1 cellular context compared by ENCODE assay signal in the genomic region with DNA sequence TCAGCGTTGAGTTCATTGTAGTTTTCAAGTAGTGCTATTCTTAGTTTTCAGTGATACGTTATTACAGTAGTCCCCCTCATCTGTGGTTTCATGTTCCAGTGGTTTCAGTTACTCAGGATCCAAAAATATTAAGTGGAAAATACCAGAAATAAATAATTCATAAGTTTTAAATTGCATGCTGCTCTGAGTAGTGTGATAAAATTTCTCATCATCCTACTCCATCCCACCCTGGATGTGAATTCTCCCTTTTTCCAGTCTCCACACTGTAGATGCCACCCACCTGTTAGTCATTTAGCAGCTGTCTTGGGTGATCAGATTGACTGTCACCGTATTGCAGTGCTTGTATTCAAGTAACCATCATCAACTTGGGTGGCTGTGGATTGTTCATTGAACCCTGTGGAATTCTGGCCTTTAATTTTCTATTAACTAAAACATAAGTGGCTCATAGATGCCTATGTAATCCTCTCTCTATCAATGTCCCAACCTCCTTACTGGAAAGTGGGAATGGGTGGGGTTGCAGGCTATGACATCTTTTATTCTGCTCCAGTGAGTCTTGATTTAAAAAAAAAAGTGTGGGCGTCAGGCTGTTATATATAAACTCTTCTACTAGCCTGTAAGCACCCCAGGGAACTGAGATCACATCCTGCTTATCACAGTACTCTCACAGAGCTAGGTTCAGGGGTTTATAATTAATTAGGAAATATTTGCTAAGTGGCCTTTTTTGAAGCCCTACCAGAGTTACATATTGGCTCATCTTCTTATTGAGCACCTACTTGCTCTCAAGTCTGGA.
A peak's percentile ranks its signal among the peaks of the same experiment; 100 is the strongest.
TF ChIP-seq lines count a peak whose summit lies in the region.

No MANE protein-coding gene starts in this region.

TF ChIP-seq in GM12878, 131 proteins besides CTCF, POLR2A, EP300 and RAD21 (continued from another document):
- TF ChIP-seq CHD1 (IDR thresholded peaks at IDR 0.05; ENCODE audit: low read depth, low read length) (no peak), DPF2 (IDR thresholded peaks at IDR 0.05) (peak; percentile 64; the same call in 1 of the 2 replicates), MEF2A (IDR thresholded peaks at IDR 0.05; ENCODE audit: insufficient read depth, low read depth, low read length) (peak; percentile 48; the same call in 1 of the 2 replicates), RUNX3 (IDR thresholded peaks at IDR 0.05; ENCODE audit: low read length) (peak; percentile 82), IKZF2 (IDR thresholded peaks at IDR 0.05) (peak; percentile 33 to 44; a peak in 2 of 4 replicates), YY1 (IDR thresholded peaks at IDR 0.05; ENCODE audit: low read depth, low read length) (no peak), CHD2 (IDR thresholded peaks at IDR 0.05; ENCODE audit: borderline replicate concordance, low read depth, low read length) (no peak), EED (IDR thresholded peaks at IDR 0.05; ENCODE audit: low read depth) (peak; percentile 91), ZSCAN29 (IDR thresholded peaks at IDR 0.05) (no peak), RAD51 (IDR thresholded peaks at IDR 0.05) (no peak), KDM1A (IDR thresholded peaks at IDR 0.05; ENCODE audit: borderline replicate concordance) (no peak), EGR1 (IDR thresholded peaks at IDR 0.05; ENCODE audit: borderline replicate concordance in 1 of 2, low read depth in 2 of 2, low read length in 2 of 2) (peak in 1 of 2 experiments; percentile 8; a peak in 1 of 3 replicates), NBN (IDR thresholded peaks at IDR 0.05) (no peak), RCOR1 (conservative IDR thresholded peaks at IDR 0.05; ENCODE audit: low read depth, low read length) (no peak), CHD4 (IDR thresholded peaks at IDR 0.05) (no peak), JUNB (IDR thresholded peaks at IDR 0.05) (peak; percentile 58), HDAC2 (IDR thresholded peaks at IDR 0.05) (no peak), NFIC (IDR thresholded peaks at IDR 0.05; ENCODE audit: low read depth, low read length) (peak; percentile 70; the same call in 1 of the 2 replicates), YBX1 (IDR thresholded peaks at IDR 0.05) (no peak), BMI1 (IDR thresholded peaks at IDR 0.05; ENCODE audit: borderline replicate concordance) (peak; percentile 22; the same call in 1 of the 2 replicates)
- TF ChIP-seq, protein P1, sequence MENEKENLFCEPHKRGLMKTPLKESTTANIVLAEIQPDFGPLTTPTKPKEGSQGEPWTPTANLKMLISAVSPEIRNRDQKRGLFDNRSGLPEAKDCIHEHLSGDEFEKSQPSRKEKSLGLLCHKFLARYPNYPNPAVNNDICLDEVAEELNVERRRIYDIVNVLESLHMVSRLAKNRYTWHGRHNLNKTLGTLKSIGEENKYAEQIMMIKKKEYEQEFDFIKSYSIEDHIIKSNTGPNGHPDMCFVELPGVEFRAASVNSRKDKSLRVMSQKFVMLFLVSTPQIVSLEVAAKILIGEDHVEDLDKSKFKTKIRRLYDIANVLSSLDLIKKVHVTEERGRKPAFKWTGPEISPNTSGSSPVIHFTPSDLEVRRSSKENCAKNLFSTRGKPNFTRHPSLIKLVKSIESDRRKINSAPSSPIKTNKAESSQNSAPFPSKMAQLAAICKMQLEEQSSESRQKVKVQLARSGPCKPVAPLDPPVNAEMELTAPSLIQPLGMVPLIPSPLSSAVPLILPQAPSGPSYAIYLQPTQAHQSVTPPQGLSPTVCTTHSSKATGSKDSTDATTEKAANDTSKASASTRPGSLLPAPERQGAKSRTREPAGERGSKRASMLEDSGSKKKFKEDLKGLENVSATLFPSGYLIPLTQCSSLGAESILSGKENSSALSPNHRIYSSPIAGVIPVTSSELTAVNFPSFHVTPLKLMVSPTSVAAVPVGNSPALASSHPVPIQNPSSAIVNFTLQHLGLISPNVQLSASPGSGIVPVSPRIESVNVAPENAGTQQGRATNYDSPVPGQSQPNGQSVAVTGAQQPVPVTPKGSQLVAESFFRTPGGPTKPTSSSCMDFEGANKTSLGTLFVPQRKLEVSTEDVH (IDR thresholded peaks at IDR 0.05; ENCODE audit: low read depth, partially characterized antibody), result no peak
TF ChIP-seq in GM12878: peak in this region for 18.
